8 cellular contexts compared by ENCODE assay signal in genomic region chr11:85595285-85595884, GRCh38. TPM values are rescaled to one million over a fixed set of nuclear protein-coding genes. Genes with fewer than 3 reads are reported as not detected.
DNase-seq lines count a peak whose midpoint lies in the region; ATAC-seq, FAIRE-seq and TF ChIP-seq lines count a peak whose summit lies in the region.

No MANE protein-coding gene starts in this region.

- FAIRE-seq in GM18507 (lab: Jason Lieb, UNC) (peak; percentile 67), H1 (lab: Jason Lieb, UNC) (peak; percentile 90)

- H3K79me2 ChIP-seq in PC-9 (ENCODE audit: low read depth) (no peaks in the 10 kb centered on the region), H1 (ENCODE audit: control insufficient read depth in 1 of 2, insufficient read depth in 2 of 2, low read length in 2 of 2) (no peaks in the 10 kb centered on the region)

- no peak overlapping the region for H3K56ac ChIP-seq in H1 (replicated peaks; ENCODE audit: insufficient read length, low read depth, low read length)

- TF ChIP-seq CTCF in PC-9 (conservative IDR thresholded peaks at IDR 0.05) = peak; percentile 82
- peak in 2 of 3 experiments; percentile 21 to 42; a peak in 2 of 4 replicates for TF ChIP-seq CTCF in H1 (IDR thresholded peaks at IDR 0.05; ENCODE audit: control extremely low read depth in 1 of 3, insufficient read depth in 1 of 3, low read depth in 1 of 3, low read length in 3 of 3)

- peak; percentile 79 to 90 for TF ChIP-seq RAD21 in H1 (IDR thresholded peaks at IDR 0.05 in 1 of 2, conservative IDR thresholded peaks at IDR 0.05 in 1 of 2; ENCODE audit: low read depth in 2 of 2, low read length in 2 of 2)

- H3K27me3 ChIP-seq in PC-9 (ENCODE audit: insufficient read depth, low read depth) (no peaks in the 10 kb centered on the region), H1 (replicated peaks in 1 of 4; ENCODE audit: control insufficient read depth in 3 of 4, extremely low read depth in 1 of 4, insufficient read depth in 3 of 4, low read length in 3 of 4) (no peaks in the 10 kb centered on the region)

- intact Hi-C loops in PC-9 (cut with micrococcal nuclease; ENCODE audit: unreplicated experiment) = loop anchor here (1.0 to 10.0 kb wide), 3 partner anchors 259 to 1319 kb away; no protein-coding TSS in a partner anchor

- H3K14ac ChIP-seq in H1 (ENCODE audit: insufficient read length) = no peak overlapping the region

- H4K20me1 ChIP-seq in PC-9 (ENCODE audit: insufficient read depth) (no peaks in the 10 kb centered on the region), H1 (replicated peaks in 1 of 2; ENCODE audit: control insufficient read depth in 1 of 2, insufficient read depth in 2 of 2, low read length in 2 of 2) (no peaks in the 10 kb centered on the region)

- H3K23ac ChIP-seq in H1 (ENCODE audit: insufficient read length) = no peak overlapping the region

- no peaks in the 10 kb centered on the region for H3K9me2 ChIP-seq in PC-9 (ENCODE audit: insufficient read depth)

- H2BK12ac ChIP-seq in H1 (ENCODE audit: low read depth, low read length) = no peak overlapping the region

- H2BK20ac ChIP-seq in H1 (ENCODE audit: low read length) = no peak overlapping the region

- H3K27ac ChIP-seq in PC-9 (no peak overlapping the region), H1 (ENCODE audit: low read depth, low read length) (no peak overlapping the region)

- no peak overlapping the region for H4K5ac ChIP-seq in H1 (ENCODE audit: insufficient read length, low read depth, low read length)

- H3K4me1 ChIP-seq in PC-9 (replicated peaks; ENCODE audit: insufficient read depth) (no peaks in the 10 kb centered on the region), H1 (replicated peaks in 1 of 4; ENCODE audit: control insufficient read depth in 3 of 4, insufficient read depth in 4 of 4, low read length in 3 of 4) (peaks cover 0 to 3% (median 0%) of the 10 kb centered on the region in 4 experiments; a peak in 2 of 7 replicates)

- no peak for ATAC-seq in GM18517 (IDR thresholded peaks at IDR 0.05; ENCODE audit: unreplicated experiment)

- H3F3A ChIP-seq in PC-9 (ENCODE audit: insufficient read depth, low read depth) = no peaks in the 10 kb centered on the region

- H2AK5ac ChIP-seq in H1 (ENCODE audit: low read depth, low read length) = no peak overlapping the region

- H3K4ac ChIP-seq in H1 (replicated peaks; ENCODE audit: insufficient read length, low read depth, low read length) = no peak overlapping the region

- TF ChIP-seq EP300 in H1 (IDR thresholded peaks at IDR 0.05; ENCODE audit: borderline replicate concordance in 1 of 2, low read depth in 2 of 2, low read length in 2 of 2) = no peak

- H3K4me2 ChIP-seq in PC-9 (no peak overlapping the region), H1 (ENCODE audit: insufficient read depth in 1 of 2, low read depth in 2 of 2, low read length in 2 of 2) (no peak overlapping the region)

- H2AFZ ChIP-seq in PC-9 (no peak overlapping the region), H1 (ENCODE audit: low read length) (no peak overlapping the region)

- no peak overlapping the region for H2BK120ac ChIP-seq in H1 (replicated peaks; ENCODE audit: low read depth, low read length)

- H2BK15ac ChIP-seq in H1 (ENCODE audit: low read length) = no peak overlapping the region

- no peak overlapping the region for H3K18ac ChIP-seq in H1 (ENCODE audit: extremely low read depth, low read length)

- no peak overlapping the region for H4K8ac ChIP-seq in H1 (ENCODE audit: extremely low read depth, insufficient read depth, low read length)

- no peak overlapping the region for H2BK5ac ChIP-seq in H1 (ENCODE audit: low read depth, low read length)

- H3K9me3 ChIP-seq in PC-9 (ENCODE audit: insufficient read depth, low read depth) (no peaks in the 10 kb centered on the region), H1 (ENCODE audit: insufficient read depth in 2 of 2, low read depth in 1 of 2, low read length in 1 of 2) (no peaks in the 10 kb centered on the region)

- no peak overlapping the region for H3K4me3 ChIP-seq in PC-9
- H3K4me3 ChIP-seq in H1 (ENCODE audit: extremely low read depth in 1 of 4, insufficient read depth in 2 of 4, low read depth in 3 of 4, low read length in 4 of 4) = no peak overlapping the region

- no peak for TF ChIP-seq POLR2A in H1 (IDR thresholded peaks at IDR 0.05; ENCODE audit: control extremely low read depth in 1 of 2, low read depth in 2 of 2, low read length in 2 of 2)

- H4K91ac ChIP-seq in H1 (replicated peaks; ENCODE audit: insufficient read length, low read length) = no peak overlapping the region

- peaks cover 3% of the 10 kb centered on the region; the same call in 1 of the 2 replicates for H3K23me2 ChIP-seq in H1 (ENCODE audit: low read depth, low read length)

- H3K9ac ChIP-seq in H1 (replicated peaks in 1 of 4; ENCODE audit: extremely low read depth in 1 of 4, low read depth in 3 of 4, low read length in 3 of 4) = no peak overlapping the region

- CTCF ChIA-PET in PC-9 (lab: Charles Lee) = no interaction called here
- CTCF ChIA-PET in H1 (lab: Charles Lee; ENCODE audit: partially characterized antibody) = interaction anchor here (0.7 to 1.5 kb wide), 8 partner anchors 13 to 260 kb away, joined by 3 to 4 read pairs (median 3); partner anchors contain the start of gene CCDC83

- H3K79me1 ChIP-seq in H1 (ENCODE audit: low read depth, low read length) = no peaks in the 10 kb centered on the region

- no TSS peak for BruUV-seq in PC-9 (replicated peaks; lab: Mats Ljungman, UMichigan)

- DNase-seq in Ammon's horn (ENCODE audit: low spot score) (peak; percentile 58), GM18507 (ENCODE audit: extremely low spot score, insufficient read length, low read depth) (peak; percentile 11), HT-29 (ENCODE audit: low spot score) (peak; percentile 72), PC-9 (peak in 1 of 2 experiments; percentile 51), H1 (ENCODE audit: low read depth in 1 of 2, low spot score in 2 of 2) (no peak), middle frontal gyrus (ENCODE audit: extremely low spot score, low spot score) (peak; percentile 20), T-helper 9 cell (no peak)

- POLR2A ChIA-PET in PC-9 (lab: Charles Lee; ENCODE audit: unreplicated experiment) = no interaction called here
- POLR2A ChIA-PET in H1 (lab: Charles Lee; ENCODE audit: partially characterized antibody) = interaction anchor here (0.7 kb wide), 1 partner anchor 53 kb away, joined by 3 read pairs; the partner anchor contains the start of gene TMEM126A

- H3K36me3 ChIP-seq in PC-9 (ENCODE audit: low read depth) (no peaks in the 10 kb centered on the region), H1 (ENCODE audit: control insufficient read depth in 2 of 4, insufficient read depth in 4 of 4, low read length in 3 of 4) (no peaks in the 10 kb centered on the region)

TF ChIP-seq in H1, 55 proteins besides CTCF, POLR2A, EP300 and RAD21 (continues in another document):
- TF ChIP-seq BACH1 (IDR thresholded peaks at IDR 0.05; ENCODE audit: low read length) (no peak), KDM5A (IDR thresholded peaks at IDR 0.05; ENCODE audit: low read length) (no peak), HDAC2 (IDR thresholded peaks at IDR 0.05; ENCODE audit: borderline replicate concordance in 1 of 2, low read depth in 2 of 2, low read length in 2 of 2) (no peak), MAFK (IDR thresholded peaks at IDR 0.05; ENCODE audit: low read depth, low read length) (peak; percentile 61), E2F6 (IDR thresholded peaks at IDR 0.05) (no peak), CTBP2 (IDR thresholded peaks at IDR 0.05; ENCODE audit: borderline replicate concordance, insufficient read depth, insufficient read length, low read length) (no peak), RBBP5 (IDR thresholded peaks at IDR 0.05; ENCODE audit: borderline replicate concordance, low read depth, low read length) (no peak)

RNA-seq across cellular contexts. Expression of gene DLG2, which starts 31.8 kb away (rescaled TPM):
- 0.37 and 0.86 TPM in 2 replicates for total RNA-seq in HT-29 (2014; rRNA removed; shearing (Covaris generic))
- total RNA-seq in PC-9 (2021) = 4.4 and 6.4 TPM in 2 replicates
- 14.3 and 17.0 TPM in 2 replicates for total RNA-seq in H1 (2021; fragmentation: NEBNext Ultra II Directional; extraction: Animal tissue kit (Norgen Biotek cat#: 25700))
- 1.7 and 2.2 TPM in 2 replicates for polyA plus RNA-seq in H1 (2011; rRNA removed)
- 2.6 TPM for polyA plus RNA-seq in H1 (2011; cell fraction: cytosol; rRNA removed)
- 4.4 TPM for polyA plus RNA-seq in H1 (2011; cell fraction: nucleus; rRNA removed)
- polyA plus RNA-seq in H1 (2012, experiment 1 of 2) = 3.1 to 7.0 TPM (median 4.1 TPM) in 4 replicates
- 1.2 TPM for polyA plus RNA-seq in H1 (2012, experiment 2 of 2)
- 5.3 TPM for polyA plus RNA-seq in H1 (2013, experiment 1 of 2)
- 4.6 TPM for polyA plus RNA-seq in H1 (2013, experiment 2 of 2)
- 20.6 and 22.5 TPM in 2 replicates for polyA minus RNA-seq in H1 (2011; rRNA and poly(A)+ RNA removed)
- 5.7 TPM for polyA minus RNA-seq in H1 (2011; cell fraction: cytosol; rRNA and poly(A)+ RNA removed)
- polyA minus RNA-seq in H1 (2011; cell fraction: nucleus; rRNA and poly(A)+ RNA removed) = 70.0 TPM

RNA-seq across cellular contexts. Expression of gene TMEM126B, which starts 33.0 kb away (rescaled TPM):
- 54.0 and 57.9 TPM in 2 replicates for total RNA-seq in HT-29 (2014; rRNA removed; shearing (Covaris generic))
- 32.6 and 38.1 TPM in 2 replicates for total RNA-seq in PC-9 (2021)
- 82.8 and 85.6 TPM in 2 replicates for total RNA-seq in H1 (2021; fragmentation: NEBNext Ultra II Directional; extraction: Animal tissue kit (Norgen Biotek cat#: 25700))
- polyA plus RNA-seq in H1 (2011; rRNA removed) = 58.5 and 101 TPM in 2 replicates
- 66.5 TPM for polyA plus RNA-seq in H1 (2011; cell fraction: cytosol; rRNA removed)
- polyA plus RNA-seq in H1 (2011; cell fraction: nucleus; rRNA removed) = 20.3 TPM
- 55.7 to 104 TPM (median 64.7 TPM) in 4 replicates for polyA plus RNA-seq in H1 (2012, experiment 1 of 2)
- 44.4 TPM for polyA plus RNA-seq in H1 (2012, experiment 2 of 2)
- 76.0 TPM for polyA plus RNA-seq in H1 (2013, experiment 1 of 2)
- polyA plus RNA-seq in H1 (2013, experiment 2 of 2) = 70.2 TPM
- polyA minus RNA-seq in H1 (2011; rRNA and poly(A)+ RNA removed) = 26.3 and 30.6 TPM in 2 replicates
- polyA minus RNA-seq in H1 (2011; cell fraction: cytosol; rRNA and poly(A)+ RNA removed) = 14.1 TPM
- polyA minus RNA-seq in H1 (2011; cell fraction: nucleus; rRNA and poly(A)+ RNA removed) = 37.1 TPM

RNA-seq across cellular contexts. Expression of gene TMEM126A, which starts 52.4 kb away (rescaled TPM):
- 13.0 and 24.1 TPM in 2 replicates for total RNA-seq in HT-29 (2014; rRNA removed; shearing (Covaris generic))
- total RNA-seq in PC-9 (2021) = 17.7 and 26.3 TPM in 2 replicates
- total RNA-seq in H1 (2021; fragmentation: NEBNext Ultra II Directional; extraction: Animal tissue kit (Norgen Biotek cat#: 25700)) = 33.7 and 36.2 TPM in 2 replicates
- 24.8 and 58.7 TPM in 2 replicates for polyA plus RNA-seq in H1 (2011; rRNA removed)
- polyA plus RNA-seq in H1 (2011; cell fraction: cytosol; rRNA removed) = 37.2 TPM
- polyA plus RNA-seq in H1 (2011; cell fraction: nucleus; rRNA removed) = 7.4 TPM
- polyA plus RNA-seq in H1 (2012, experiment 1 of 2) = 33.1 to 60.1 TPM (median 40.5 TPM) in 4 replicates
- polyA plus RNA-seq in H1 (2012, experiment 2 of 2) = 29.6 TPM
- polyA plus RNA-seq in H1 (2013, experiment 1 of 2) = 62.5 TPM
- polyA plus RNA-seq in H1 (2013, experiment 2 of 2) = 65.6 TPM
- polyA minus RNA-seq in H1 (2011; rRNA and poly(A)+ RNA removed) = 18.7 and 20.1 TPM in 2 replicates
- polyA minus RNA-seq in H1 (2011; cell fraction: cytosol; rRNA and poly(A)+ RNA removed) = 7.6 TPM
- polyA minus RNA-seq in H1 (2011; cell fraction: nucleus; rRNA and poly(A)+ RNA removed) = 14.6 TPM

Comparison
In these comparisons a context has a peak if more than half of its experiments do, and no peak if none do; other contexts are left out.
1. DNase-seq: peak in Ammon's horn (single experiment), GM18507 (single experiment), HT-29 (single experiment) and middle frontal gyrus (single experiment); none in H1 (0 of 2) and T-helper 9 cell (single experiment).